1 cellular context compared by ENCODE assay signal in genomic region chr7:27606270-27607209, GRCh38.
A peak's percentile ranks its signal among the peaks of the same experiment; 100 is the strongest.
TF ChIP-seq lines count a peak whose summit lies in the region.

No MANE protein-coding gene starts in this region.

TF ChIP-seq in K562, 482 proteins besides CTCF, POLR2A, EP300 and RAD21 (continued from another document):
- no peak for TF ChIP-seq ZBTB34 (CRISPR knock-in tag; IDR thresholded peaks at IDR 0.05)
- TF ChIP-seq MNT (conservative IDR thresholded peaks at IDR 0.05) = no peak
- TF ChIP-seq ZNF140 (CRISPR knock-in tag; IDR thresholded peaks at IDR 0.05) = no peak
- TF ChIP-seq MLLT1 (IDR thresholded peaks at IDR 0.05) = no peak
- TF ChIP-seq, protein P1, sequence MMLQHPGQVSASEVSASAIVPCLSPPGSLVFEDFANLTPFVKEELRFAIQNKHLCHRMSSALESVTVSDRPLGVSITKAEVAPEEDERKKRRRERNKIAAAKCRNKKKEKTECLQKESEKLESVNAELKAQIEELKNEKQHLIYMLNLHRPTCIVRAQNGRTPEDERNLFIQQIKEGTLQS (IDR thresholded peaks at IDR 0.05) = 0 out of 2 replicates have a peak, but pooled peaks have one; percentile 19
- TF ChIP-seq, protein P1 (CRISPR knock-in tag; conservative IDR thresholded peaks at IDR 0.05) = no peak
- 0 out of 2 replicates have a peak, but pooled peaks have one; percentile 12 for TF ChIP-seq ZNF316 (IDR thresholded peaks at IDR 0.05)
- no peak for TF ChIP-seq ESRRB (CRISPR knock-in tag; IDR thresholded peaks at IDR 0.05; ENCODE audit: borderline replicate concordance)
- no peak for TF ChIP-seq DPF2 (IDR thresholded peaks at IDR 0.05)
- no peak for TF ChIP-seq ETS2 (tag; IDR thresholded peaks at IDR 0.05; ENCODE audit: borderline replicate concordance, poor library complexity, severe bottlenecking)
- TF ChIP-seq DMBX1 (CRISPR knock-in tag; IDR thresholded peaks at IDR 0.05; ENCODE audit: borderline replicate concordance) = no peak
- TF ChIP-seq TSHZ1 (CRISPR knock-in tag; IDR thresholded peaks at IDR 0.05) = no peak
- TF ChIP-seq, protein P2, sequence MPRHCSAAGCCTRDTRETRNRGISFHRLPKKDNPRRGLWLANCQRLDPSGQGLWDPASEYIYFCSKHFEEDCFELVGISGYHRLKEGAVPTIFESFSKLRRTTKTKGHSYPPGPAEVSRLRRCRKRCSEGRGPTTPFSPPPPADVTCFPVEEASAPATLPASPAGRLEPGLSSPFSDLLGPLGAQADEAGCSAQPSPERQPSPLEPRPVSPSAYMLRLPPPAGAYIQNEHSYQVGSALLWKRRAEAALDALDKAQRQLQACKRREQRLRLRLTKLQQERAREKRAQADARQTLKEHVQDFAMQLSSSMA (CRISPR knock-in tag; IDR thresholded peaks at IDR 0.05) = no peak
- TF ChIP-seq, protein P3, sequence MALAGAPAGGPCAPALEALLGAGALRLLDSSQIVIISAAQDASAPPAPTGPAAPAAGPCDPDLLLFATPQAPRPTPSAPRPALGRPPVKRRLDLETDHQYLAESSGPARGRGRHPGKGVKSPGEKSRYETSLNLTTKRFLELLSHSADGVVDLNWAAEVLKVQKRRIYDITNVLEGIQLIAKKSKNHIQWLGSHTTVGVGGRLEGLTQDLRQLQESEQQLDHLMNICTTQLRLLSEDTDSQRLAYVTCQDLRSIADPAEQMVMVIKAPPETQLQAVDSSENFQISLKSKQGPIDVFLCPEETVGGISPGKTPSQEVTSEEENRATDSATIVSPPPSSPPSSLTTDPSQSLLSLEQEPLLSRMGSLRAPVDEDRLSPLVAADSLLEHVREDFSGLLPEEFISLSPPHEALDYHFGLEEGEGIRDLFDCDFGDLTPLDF (CRISPR knock-in tag; IDR thresholded peaks at IDR 0.05) = no peak
- TF ChIP-seq GATAD2A (IDR thresholded peaks at IDR 0.05) = no peak
- TF ChIP-seq CBFA2T3 (IDR thresholded peaks at IDR 0.05) = 0 out of 2 replicates have a peak, but pooled peaks have one; percentile 8
- no peak for TF ChIP-seq CEBPG (CRISPR knock-in tag; IDR thresholded peaks at IDR 0.05)
- TF ChIP-seq CEBPG (tag; conservative IDR thresholded peaks at IDR 0.05 in 1 of 2, IDR thresholded peaks at IDR 0.05 in 1 of 2) = 0 out of 4 replicates have a peak, but pooled peaks of 1 of the 2 experiments have one; percentile 39
- TF ChIP-seq TAF1 (IDR thresholded peaks at IDR 0.05; ENCODE audit: control insufficient read depth, extremely low read depth, insufficient read depth, low read length, severe bottlenecking) = no peak
- TF ChIP-seq ZNF274 (IDR thresholded peaks at IDR 0.05; ENCODE audit: borderline replicate concordance, low read depth, low read length) = no peak
- TF ChIP-seq PURB (CRISPR knock-in tag; IDR thresholded peaks at IDR 0.05; ENCODE audit: low read depth) = no peak
- no peak for TF ChIP-seq HOXB6 (CRISPR knock-in tag; IDR thresholded peaks at IDR 0.05; ENCODE audit: borderline replicate concordance)
- TF ChIP-seq CEBPB (tag; IDR thresholded peaks at IDR 0.05) = peak; percentile 63
- no peak for TF ChIP-seq RNF219 (CRISPR knock-in tag; IDR thresholded peaks at IDR 0.05)
- TF ChIP-seq ZNF79 (CRISPR knock-in tag; IDR thresholded peaks at IDR 0.05; ENCODE audit: low read depth) = no peak
TF ChIP-seq in K562: peak in this region for 5.
